ENCODE assay signal across 14 cellular contexts in the genomic region with DNA sequence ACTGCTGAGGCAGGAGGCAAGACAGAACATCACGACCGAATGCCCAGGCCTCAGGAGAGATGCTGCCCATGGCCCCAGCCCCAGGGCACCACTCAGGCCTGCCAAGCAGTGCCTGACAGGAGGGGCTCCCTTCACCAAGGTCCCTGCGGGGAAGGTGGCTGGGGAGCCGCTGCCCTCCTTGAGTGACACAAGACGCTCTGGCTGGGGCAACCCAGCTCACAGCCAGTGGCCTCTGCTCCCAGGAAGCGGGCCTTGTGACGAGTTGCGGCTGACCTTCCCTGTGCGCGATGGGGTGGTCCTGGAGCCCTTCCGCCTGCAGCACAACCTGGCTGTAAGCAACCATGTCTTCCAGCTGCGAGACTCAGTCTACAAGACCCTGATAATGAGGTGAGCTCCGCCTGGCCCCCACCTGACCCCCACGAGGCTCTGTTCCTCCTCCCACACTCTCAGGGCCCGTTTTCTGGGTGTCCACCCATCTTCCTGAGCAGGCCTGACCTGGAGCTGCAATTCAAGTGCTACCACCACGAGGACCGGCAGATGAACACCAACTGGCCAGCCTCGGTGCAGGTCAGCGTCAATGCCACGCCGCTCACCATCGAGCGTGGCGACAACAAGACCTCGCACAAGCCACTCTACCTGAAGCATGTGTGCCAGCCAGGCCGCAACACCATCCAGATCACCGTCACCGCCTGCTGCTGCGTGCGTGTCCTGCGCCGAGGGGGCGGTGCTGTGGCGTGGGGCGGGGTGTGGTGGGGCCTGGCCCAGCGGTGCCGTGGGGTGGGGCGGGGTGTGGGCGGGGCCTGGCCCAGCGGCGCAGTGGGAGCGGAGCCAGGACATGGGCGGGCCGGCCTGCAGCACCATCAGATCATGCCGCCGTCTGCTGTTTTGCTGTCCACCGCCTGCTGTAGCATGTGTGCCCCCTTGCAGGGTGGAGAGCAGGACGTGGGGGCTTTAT. TPM values are rescaled to one million over a fixed set of nuclear protein-coding genes. Genes with fewer than 3 reads are reported as not detected.
A peak's percentile ranks its signal among the peaks of the same experiment; 100 is the strongest.
DNase-seq lines count a peak whose midpoint lies in the region; ATAC-seq and TF ChIP-seq lines count a peak whose summit lies in the region.
"Had no signal": no experiment of that assay in that cellular context is flagged by ENCODE, and none has a peak within 500 bp of the region (broad histone marks: within the 10 kb centered on the region; RNA-seq: fewer than 3 reads in every experiment).

No MANE protein-coding gene starts in this region.

- WGBS in SK-N-SH (ENCODE audit: low lambda C conversion rate), result 84% methylated on average over 42 of the region's 48 CpGs
- 70 to 75% methylated on average over 48 of the region's 48 CpGs for WGBS in esophagus, 2 donors

- no peaks in the 10 kb centered on the region for H3K27me3 ChIP-seq in SK-N-SH (ENCODE audit: insufficient read depth)
- H3K27me3 ChIP-seq in esophagus (ENCODE audit: control insufficient read depth in 1 of 2, insufficient read depth in 2 of 2, low read length in 2 of 2), result no peaks in the 10 kb centered on the region
- H3K27me3 ChIP-seq in uterus, result no peaks in the 10 kb centered on the region

- H3K9me3 ChIP-seq in SK-N-SH (no peaks in the 10 kb centered on the region), esophagus (ENCODE audit: control insufficient read depth in 2 of 2, insufficient read depth in 1 of 2, low read depth in 1 of 2, low read length in 1 of 2) (no peaks in the 10 kb centered on the region), uterus (no peaks in the 10 kb centered on the region)
- H3K9me3 ChIP-seq: thoracic aorta had no signal

- TF ChIP-seq RAD21 in SK-N-SH (IDR thresholded peaks at IDR 0.05; ENCODE audit: low read length), result no peak

- no peak overlapping the region for H3K4me2 ChIP-seq in SK-N-SH

- no peak overlapping the region; a peak in 1 of 4 replicates for H3K27ac ChIP-seq in SK-N-SH (ENCODE audit: low read depth in 2 of 2, low read length in 1 of 2)
- H3K27ac ChIP-seq in esophagus (ENCODE audit: low read depth in 2 of 2, low read length in 1 of 2), result peak overlapping the region; percentile 52 to 62
- H3K27ac ChIP-seq in uterus, result peak overlapping the region in 1 of 2 donors; percentile 35
- H3K27ac ChIP-seq: thoracic aorta had no signal

- H4K20me1 ChIP-seq in SK-N-SH (ENCODE audit: insufficient read depth), result no peaks in the 10 kb centered on the region

- no peak for TF ChIP-seq EP300 in SK-N-SH (IDR thresholded peaks at IDR 0.05; ENCODE audit: borderline replicate concordance in 1 of 2, low read depth in 1 of 2, low read length in 1 of 2)

- peaks cover 48 to 83% of the 10 kb centered on the region in 2 experiments for H3K36me3 ChIP-seq in SK-N-SH (replicated peaks in 1 of 2; ENCODE audit: control insufficient read depth in 1 of 2, insufficient read depth in 2 of 2, low read length in 1 of 2)
- peaks cover 33 to 72% of the 10 kb centered on the region in 2 donors for H3K36me3 ChIP-seq in esophagus (ENCODE audit: control insufficient read depth in 2 of 2, insufficient read depth in 2 of 2, low read length in 1 of 2)
- H3K36me3 ChIP-seq in uterus, result no peaks in the 10 kb centered on the region

- intact Hi-C loops in uterus (cut with DNase I; ENCODE audit: low total_unique reads), result no loop called here

- no peak overlapping the region for H3K9ac ChIP-seq in SK-N-SH

- POLR2A ChIA-PET in SK-N-SH (lab: Yijun Ruan, JAX), result no interaction called here

- DNase-seq in SK-N-SH (peak; percentile 95), mucosa of gallbladder (ENCODE audit: low spot score) (peak; percentile 34), uterus (peak; percentile 60 to 76), C1 segment of cervical spinal cord (lab: John Stamatoyannopoulos, UW) (no peak), HCEC 1CT (no peak)
- DNase-seq: 8988T; activated CD8-positive, alpha-beta memory T cell treated with anti-CD3 and anti-CD28 coated beads for 24 hours; activated naive CD4-positive, alpha-beta T cell treated with anti-CD3 and anti-CD28 coated beads, Interleukin-2, amount 50 U/mL, for 16 hours; DMS 273 treated with DMSO at 0.1 percent for 48 hours; NCI-H2081 had no signal

- H3K9me2 ChIP-seq in SK-N-SH, result no peaks in the 10 kb centered on the region

- H3F3A ChIP-seq in SK-N-SH (replicated peaks; ENCODE audit: insufficient read depth), result no peaks in the 10 kb centered on the region

- no peaks in the 10 kb centered on the region for H3K79me2 ChIP-seq in SK-N-SH (ENCODE audit: insufficient read depth)

- TF ChIP-seq CTCF in SK-N-SH (IDR thresholded peaks at IDR 0.05) (no peak), uterus (IDR thresholded peaks at IDR 0.05) (no peak)

- no peak; the same call in 2 of the 3 replicates for ATAC-seq in SK-N-SH treated with all-trans-retinoic acid at 6 μM for 48 hours
- ATAC-seq in HG03521 (IDR thresholded peaks at IDR 0.05; ENCODE audit: unreplicated experiment), result no peak

- CTCF ChIA-PET in SK-N-SH (lab: Yijun Ruan, JAX), result interaction anchor here (1.0 to 1.2 kb wide), 3 partner anchors 12 to 35 kb away, joined by 3 read pairs; partner anchors contain the start of gene PPIA

- TF ChIP-seq POLR2A in uterus (IDR thresholded peaks at IDR 0.05), result peak in 1 of 2 donors; percentile 13

- no peak overlapping the region for H3K4me3 ChIP-seq in SK-N-SH (ENCODE audit: low read depth in 2 of 2, low read length in 1 of 2)
- H3K4me3 ChIP-seq in esophagus (ENCODE audit: low read depth in 1 of 2, low read length in 2 of 2), result peak overlapping the region in 1 of 2 donors; percentile 7
- no peak overlapping the region for H3K4me3 ChIP-seq in uterus
- H3K4me3 ChIP-seq: thoracic aorta had no signal

- no peak overlapping the region for H2AFZ ChIP-seq in SK-N-SH (ENCODE audit: low read depth)

- H3K4me1 ChIP-seq in SK-N-SH (ENCODE audit: control insufficient read depth in 1 of 2, insufficient read depth in 2 of 2, low read depth in 1 of 2, low read length in 1 of 2), result peaks cover 0 to 9% of the 10 kb centered on the region in 2 experiments; a peak in 1 of 4 replicates
- H3K4me1 ChIP-seq in esophagus (ENCODE audit: control insufficient read depth in 2 of 2, insufficient read depth in 2 of 2, low read length in 1 of 2), result peaks cover 2 to 14% of the 10 kb centered on the region in 2 donors
- peaks cover 0 to 10% of the 10 kb centered on the region in 2 donors for H3K4me1 ChIP-seq in uterus

TF ChIP-seq in SK-N-SH, 30 proteins besides CTCF, POLR2A, EP300 and RAD21 (continues in another document):
- TF ChIP-seq EZH2phosphoT487 (IDR thresholded peaks at IDR 0.05; ENCODE audit: borderline replicate concordance, low read depth), result no peak
- no peak for TF ChIP-seq FOSL2 (IDR thresholded peaks at IDR 0.05; ENCODE audit: borderline replicate concordance, low read depth)
- TF ChIP-seq CHD2 (IDR thresholded peaks at IDR 0.05; ENCODE audit: low read length, partially characterized antibody), result no peak
- no peak for TF ChIP-seq POLR2AphosphoS5 (IDR thresholded peaks at IDR 0.05; ENCODE audit: low read depth, low read length)
- no peak for TF ChIP-seq FOXM1 (IDR thresholded peaks at IDR 0.05; ENCODE audit: low read depth)
- TF ChIP-seq, protein P1, sequence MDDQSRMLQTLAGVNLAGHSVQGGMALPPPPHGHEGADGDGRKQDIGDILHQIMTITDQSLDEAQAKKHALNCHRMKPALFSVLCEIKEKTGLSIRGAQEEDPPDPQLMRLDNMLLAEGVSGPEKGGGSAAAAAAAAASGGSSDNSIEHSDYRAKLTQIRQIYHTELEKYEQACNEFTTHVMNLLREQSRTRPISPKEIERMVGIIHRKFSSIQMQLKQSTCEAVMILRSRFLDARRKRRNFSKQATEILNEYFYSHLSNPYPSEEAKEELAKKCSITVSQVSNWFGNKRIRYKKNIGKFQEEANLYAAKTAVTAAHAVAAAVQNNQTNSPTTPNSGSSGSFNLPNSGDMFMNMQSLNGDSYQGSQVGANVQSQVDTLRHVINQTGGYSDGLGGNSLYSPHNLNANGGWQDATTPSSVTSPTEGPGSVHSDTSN (IDR thresholded peaks at IDR 0.05), result no peak

TF ChIP-seq in SK-N-SH treated with all-trans-retinoic acid at 6 μM for 48 hours, 23 proteins besides CTCF, POLR2A, EP300 and RAD21:
- no peak for TF ChIP-seq ZNF70 (CRISPR knock-in tag; IDR thresholded peaks at IDR 0.05)

RNA-seq across cellular contexts. Expression of gene ZMIZ2, which starts 12.8 kb away (rescaled TPM):
- 17.8 and 18.1 TPM in 2 replicates for polyA plus RNA-seq in SK-N-SH (2012; rRNA removed)
- 4.0 and 7.0 TPM in 2 replicates for polyA plus RNA-seq in SK-N-SH (2012; cell fraction: cytosol; rRNA removed)
- 116 and 138 TPM in 2 replicates for polyA plus RNA-seq in SK-N-SH (2012; cell fraction: nucleus; rRNA removed)
- 10 to 100 TPM; 22.5 to 66.6 TPM for polyA plus RNA-seq in esophagus
- 109 TPM for total RNA-seq in mucosa of gallbladder
- 10 to 100 TPM in 2 of 4 donors, 1 to 10 TPM in 2; 2.8 to 97.0 (median 12.2) TPM for total RNA-seq in uterus

RNA-seq across cellular contexts. Expression of gene PPIA, which starts 35.0 kb away (rescaled TPM):
- 6,239 and 6,267 TPM in 2 replicates for polyA plus RNA-seq in SK-N-SH (2012; rRNA removed)
- polyA plus RNA-seq in SK-N-SH (2012; cell fraction: cytosol; rRNA removed), result 7,289 and 8,124 TPM in 2 replicates
- polyA plus RNA-seq in SK-N-SH (2012; cell fraction: nucleus; rRNA removed), result 2,405 and 2,816 TPM in 2 replicates
- polyA plus RNA-seq in esophagus, result 1,000 to 10,000 TPM; 4,205 to 4,319 TPM
- 923 TPM for total RNA-seq in mucosa of gallbladder
- 1,000 to 10,000 TPM in 1 of 4 donors, 100 to 1,000 TPM in 3; 474 to 1,393 (median 544) TPM for total RNA-seq in uterus

Comparison
In these comparisons a context has a peak if more than half of its experiments do, and no peak if none do; other contexts are left out.
1. DNase-seq: peak in SK-N-SH (single experiment), mucosa of gallbladder (single experiment) and uterus (2 of 2); none in C1 segment of cervical spinal cord (0 of 14) and HCEC 1CT (single experiment).
2. H3K27ac ChIP-seq: peak in esophagus (2 of 2); none in SK-N-SH (0 of 2).